1 cellular context compared by ENCODE assay signal in the genomic region with DNA sequence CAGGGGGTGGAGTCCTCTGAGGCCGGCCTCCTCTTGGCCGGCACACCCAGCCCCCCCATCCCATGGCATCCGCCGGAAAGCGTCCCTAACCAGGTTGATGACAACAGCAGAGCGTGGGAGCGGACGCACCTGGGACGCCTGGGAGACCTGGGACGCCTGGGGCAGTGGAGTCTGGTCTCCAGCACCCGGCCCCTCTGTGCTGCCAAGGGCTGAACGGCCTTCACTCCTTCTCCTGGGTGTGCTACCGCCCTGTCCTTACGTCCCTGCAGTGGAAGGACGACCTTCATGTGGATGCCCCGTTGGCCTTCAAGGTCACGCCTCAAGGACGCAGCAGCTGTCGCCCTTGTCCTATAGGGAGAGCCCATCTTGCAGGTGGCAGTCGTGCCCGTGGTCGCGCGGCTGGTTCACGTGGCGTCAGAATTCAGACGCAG.
TF ChIP-seq lines count a peak whose summit lies in the region.

No MANE protein-coding gene starts in this region.

TF ChIP-seq in GM12878, 131 proteins besides CTCF, POLR2A, EP300 and RAD21:
- TF ChIP-seq ZNF687 (IDR thresholded peaks at IDR 0.05) (no peak), IRF4 (IDR thresholded peaks at IDR 0.05; ENCODE audit: low read depth, low read length) (no peak), NKRF (conservative IDR thresholded peaks at IDR 0.05) (no peak), SMARCA5 (IDR thresholded peaks at IDR 0.05) (no peak), FOS (IDR thresholded peaks at IDR 0.05; ENCODE audit: borderline replicate concordance, extremely low read depth, insufficient read length) (no peak), HDGF (IDR thresholded peaks at IDR 0.05) (no peak), PAX8 (IDR thresholded peaks at IDR 0.05) (no peak), NFIC (IDR thresholded peaks at IDR 0.05; ENCODE audit: low read depth, low read length) (no peak)
